1 cellular context compared by ENCODE assay signal in the genomic region with DNA sequence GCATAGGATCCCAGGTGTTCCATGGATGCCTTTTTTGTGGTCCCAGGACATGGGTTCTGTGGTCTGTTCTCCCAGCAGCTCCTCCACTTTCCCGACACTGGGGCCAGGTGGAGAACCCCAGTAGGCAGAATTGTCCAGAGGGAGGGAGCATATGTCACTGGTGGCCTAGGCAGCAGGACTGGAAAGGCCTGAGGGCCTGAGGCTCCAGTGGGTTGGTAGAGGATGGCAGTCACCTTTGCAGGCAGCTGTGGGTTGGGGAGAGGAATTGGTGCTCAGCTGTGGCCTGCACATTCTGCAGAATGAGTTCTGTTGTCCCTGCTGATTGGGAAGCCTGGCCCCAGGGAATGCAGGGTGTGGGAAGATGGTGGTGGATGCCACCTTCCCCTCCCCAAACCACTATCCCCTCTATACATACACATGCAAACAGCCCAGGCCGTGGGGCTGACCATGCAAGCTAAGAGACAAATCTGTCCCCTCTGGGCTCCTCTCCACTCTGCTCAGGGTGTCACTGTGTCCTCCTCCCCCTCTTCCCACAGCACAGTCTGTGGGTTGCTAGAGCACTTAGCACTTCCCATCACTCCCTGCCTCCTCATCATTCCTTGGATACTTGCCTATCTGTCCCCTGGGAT.
TF ChIP-seq lines count a peak whose summit lies in the region.

No MANE protein-coding gene starts in this region.

TF ChIP-seq in GM23338, 12 proteins besides CTCF, POLR2A, EP300 and RAD21:
- TF ChIP-seq POLR2AphosphoS5 (IDR thresholded peaks at IDR 0.05; ENCODE audit: low read depth) (no peak), EZH2 (IDR thresholded peaks at IDR 0.05; ENCODE audit: low read depth, unreplicated experiment) (no peak)
- TF ChIP-seq, protein P1, sequence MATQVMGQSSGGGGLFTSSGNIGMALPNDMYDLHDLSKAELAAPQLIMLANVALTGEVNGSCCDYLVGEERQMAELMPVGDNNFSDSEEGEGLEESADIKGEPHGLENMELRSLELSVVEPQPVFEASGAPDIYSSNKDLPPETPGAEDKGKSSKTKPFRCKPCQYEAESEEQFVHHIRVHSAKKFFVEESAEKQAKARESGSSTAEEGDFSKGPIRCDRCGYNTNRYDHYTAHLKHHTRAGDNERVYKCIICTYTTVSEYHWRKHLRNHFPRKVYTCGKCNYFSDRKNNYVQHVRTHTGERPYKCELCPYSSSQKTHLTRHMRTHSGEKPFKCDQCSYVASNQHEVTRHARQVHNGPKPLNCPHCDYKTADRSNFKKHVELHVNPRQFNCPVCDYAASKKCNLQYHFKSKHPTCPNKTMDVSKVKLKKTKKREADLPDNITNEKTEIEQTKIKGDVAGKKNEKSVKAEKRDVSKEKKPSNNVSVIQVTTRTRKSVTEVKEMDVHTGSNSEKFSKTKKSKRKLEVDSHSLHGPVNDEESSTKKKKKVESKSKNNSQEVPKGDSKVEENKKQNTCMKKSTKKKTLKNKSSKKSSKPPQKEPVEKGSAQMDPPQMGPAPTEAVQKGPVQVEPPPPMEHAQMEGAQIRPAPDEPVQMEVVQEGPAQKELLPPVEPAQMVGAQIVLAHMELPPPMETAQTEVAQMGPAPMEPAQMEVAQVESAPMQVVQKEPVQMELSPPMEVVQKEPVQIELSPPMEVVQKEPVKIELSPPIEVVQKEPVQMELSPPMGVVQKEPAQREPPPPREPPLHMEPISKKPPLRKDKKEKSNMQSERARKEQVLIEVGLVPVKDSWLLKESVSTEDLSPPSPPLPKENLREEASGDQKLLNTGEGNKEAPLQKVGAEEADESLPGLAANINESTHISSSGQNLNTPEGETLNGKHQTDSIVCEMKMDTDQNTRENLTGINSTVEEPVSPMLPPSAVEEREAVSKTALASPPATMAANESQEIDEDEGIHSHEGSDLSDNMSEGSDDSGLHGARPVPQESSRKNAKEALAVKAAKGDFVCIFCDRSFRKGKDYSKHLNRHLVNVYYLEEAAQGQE (IDR thresholded peaks at IDR 0.05; ENCODE audit: unreplicated experiment), result no peak
TF ChIP-seq in GM23338: peak in this region for 0.
